15 cellular contexts compared by ENCODE assay signal in the genomic region with DNA sequence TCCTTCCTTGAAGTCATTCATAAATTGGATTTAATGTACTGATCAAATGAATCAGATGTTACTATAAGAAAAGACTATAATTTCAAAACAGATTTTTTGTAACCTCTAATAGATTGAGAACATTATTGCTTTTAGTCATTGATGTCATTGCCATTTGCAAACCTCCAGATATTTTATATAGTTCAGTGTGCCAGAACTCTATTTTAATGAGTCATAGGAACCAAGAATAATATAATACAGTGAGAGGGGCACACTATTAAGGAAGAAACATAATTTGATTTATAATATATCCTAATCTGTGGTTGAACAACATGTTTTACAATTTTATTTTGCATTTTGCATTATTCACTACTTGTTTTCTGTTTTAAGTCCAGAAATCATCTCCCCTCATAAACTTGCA.
DNase-seq lines count a peak whose midpoint lies in the region; ATAC-seq, FAIRE-seq and TF ChIP-seq lines count a peak whose summit lies in the region.
"Had no signal": no experiment of that assay in that cellular context is flagged by ENCODE, and none has a peak within 500 bp of the region (broad histone marks: within the 10 kb centered on the region; RNA-seq: fewer than 3 reads in every experiment).

No MANE protein-coding gene starts in this region.

- H3K9ac ChIP-seq in mammary epithelial cell (ENCODE audit: insufficient read depth, low read length) (no peak overlapping the region), kidney (ENCODE audit: low read length in 2 of 2) (no peak overlapping the region), skeletal muscle satellite cell (ENCODE audit: low read depth, low read length) (no peak overlapping the region)
- H3K9ac ChIP-seq: BLaER1 had no signal

- no peaks in the 10 kb centered on the region for H3K4me1 ChIP-seq in mammary epithelial cell (ENCODE audit: insufficient read depth, low read length)
- H3K4me1 ChIP-seq in kidney (ENCODE audit: control insufficient read depth in 1 of 2, insufficient read depth in 1 of 2, low read depth in 1 of 2, low read length in 2 of 2), result peaks cover 3 to 4% of the 10 kb centered on the region in 2 donors
- peaks cover 12% of the 10 kb centered on the region for H3K4me1 ChIP-seq in skeletal muscle satellite cell (ENCODE audit: control insufficient read depth, insufficient read depth, low read length)
- H3K4me1 ChIP-seq in left lung, result no peaks in the 10 kb centered on the region
- H3K4me1 ChIP-seq: BLaER1 had no signal

- no peak overlapping the region for H3K4me3 Mint-ChIP-seq in MCF 10A (ENCODE audit: unreplicated experiment)
- H3K4me3 Mint-ChIP-seq: CD4-positive, CD25-positive, alpha-beta regulatory T cell; H9 had no signal

- BruUV-seq in MCF 10A (replicated peaks; lab: Mats Ljungman, UMichigan) (no TSS peak), mammary epithelial cell (replicated peaks; lab: Mats Ljungman, UMichigan) (no TSS peak)

- intact Hi-C loops in MCF 10A (cut with micrococcal nuclease), result no loop called here
- intact Hi-C loops in mammary epithelial cell (cut with micrococcal nuclease), result no loop called here
- intact Hi-C loops in kidney (cut with DNase I), result no loop called here
- intact Hi-C loops in left lung (cut with DNase I), result no loop called here

- H3K9me3 ChIP-seq in mammary epithelial cell (replicated peaks; ENCODE audit: insufficient read depth, low read length) (no peaks in the 10 kb centered on the region), kidney (ENCODE audit: control insufficient read depth in 1 of 2, low read length in 2 of 2) (no peaks in the 10 kb centered on the region), skeletal muscle satellite cell (replicated peaks; ENCODE audit: low read length) (no peaks in the 10 kb centered on the region), left lung (no peaks in the 10 kb centered on the region)
- H3K9me3 ChIP-seq: BLaER1 had no signal

- H2AFZ ChIP-seq in mammary epithelial cell (ENCODE audit: low read depth, low read length), result no peak overlapping the region

- CTCF ChIA-PET in MCF 10A (lab: Yijun Ruan, JAX), result interaction anchor here (0.6 kb wide), 1 partner anchor 160 kb away, joined by 3 read pairs; no protein-coding TSS in a partner anchor
- CTCF ChIA-PET in mammary epithelial cell (lab: Charles Lee; ENCODE audit: low non-redundant PET), result no interaction called here

- H3K4me3 ChIP-seq in mammary epithelial cell (replicated peaks in 1 of 3; ENCODE audit: insufficient read depth in 1 of 3, low read depth in 2 of 3, low read length in 3 of 3) (no peak overlapping the region), kidney (ENCODE audit: low read length in 2 of 2) (no peak overlapping the region), skeletal muscle satellite cell (ENCODE audit: low read length) (no peak overlapping the region), left lung (no peak overlapping the region)
- H3K4me3 ChIP-seq: BLaER1 had no signal

- DNase-seq in MCF 10A (ENCODE audit: unreplicated experiment) (no peak), mammary epithelial cell (no peak), kidney (no peak), C1 segment of cervical spinal cord (lab: John Stamatoyannopoulos, UW) (no peak), left lung (no peak), SIG-M5 (lab: John Stamatoyannopoulos, UW) (no peak)
- DNase-seq: CD4-positive, CD25-positive, alpha-beta regulatory T cell; GF-D8; GOT3; H9 had no signal

- H3K4me1 Mint-ChIP-seq in MCF 10A (ENCODE audit: insufficient read depth, unreplicated experiment), result peaks cover 9% of the 10 kb centered on the region
- H3K4me1 Mint-ChIP-seq: CD4-positive, CD25-positive, alpha-beta regulatory T cell; H9 had no signal

- no peak overlapping the region for H3K4me2 ChIP-seq in mammary epithelial cell (ENCODE audit: insufficient read depth, low read depth, low read length)
- H3K4me2 ChIP-seq in skeletal muscle satellite cell (ENCODE audit: low read length), result peak overlapping the region; percentile 31
- H3K4me2 ChIP-seq: BLaER1 had no signal

- H3K27ac Mint-ChIP-seq in MCF 10A (ENCODE audit: low read depth, unreplicated experiment), result peak overlapping the region; percentile 39
- H3K27ac Mint-ChIP-seq: CD4-positive, CD25-positive, alpha-beta regulatory T cell; H9 had no signal

- peak; percentile 21 for FAIRE-seq in kidney (lab: Jason Lieb, UNC)
- FAIRE-seq: GM19239, HepG2 had no signal

- H3K27me3 ChIP-seq in mammary epithelial cell (ENCODE audit: insufficient read depth, low read length) (no peaks in the 10 kb centered on the region), skeletal muscle satellite cell (ENCODE audit: control insufficient read depth, insufficient read depth, low read length) (no peaks in the 10 kb centered on the region), left lung (no peaks in the 10 kb centered on the region)
- H3K27me3 ChIP-seq: BLaER1 had no signal

- H3K27me3 Mint-ChIP-seq in MCF 10A (ENCODE audit: insufficient read depth, unreplicated experiment), result no peaks in the 10 kb centered on the region
- H3K27me3 Mint-ChIP-seq: CD4-positive, CD25-positive, alpha-beta regulatory T cell had no signal

- H3K9me3 Mint-ChIP-seq in MCF 10A (ENCODE audit: unreplicated experiment), result no peaks in the 10 kb centered on the region

- dilution Hi-C loops in mammary epithelial cell (cut with HindIII; ENCODE audit: low sequenced_read_pairs), result no loop called here

- no peak overlapping the region for H3K27ac ChIP-seq in mammary epithelial cell (ENCODE audit: insufficient read depth, low read depth, low read length)
- no peak overlapping the region for H3K27ac ChIP-seq in kidney (ENCODE audit: low read depth in 2 of 2, low read length in 2 of 2)
- no peak overlapping the region for H3K27ac ChIP-seq in left lung
- H3K27ac ChIP-seq: 22Rv1, BLaER1 had no signal

- H4K20me1 ChIP-seq in mammary epithelial cell (ENCODE audit: insufficient read depth, low read length), result no peaks in the 10 kb centered on the region
- H4K20me1 ChIP-seq: BLaER1 had no signal

- TF ChIP-seq CTCF in MCF 10A (IDR thresholded peaks at IDR 0.05; ENCODE audit: unreplicated experiment) (no peak), mammary epithelial cell (conservative IDR thresholded peaks at IDR 0.05 in 1 of 2, IDR thresholded peaks at IDR 0.05 in 1 of 2; ENCODE audit: extremely low read depth in 1 of 2, insufficient read depth in 1 of 2, low read depth in 1 of 2, low read length in 2 of 2) (no peak), kidney (IDR thresholded peaks at IDR 0.05; ENCODE audit: borderline replicate concordance, extremely low read depth, insufficient read depth) (no peak), left lung (IDR thresholded peaks at IDR 0.05) (no peak)

- POLR2A ChIA-PET in MCF 10A (lab: Yijun Ruan, JAX), result no interaction called here

- ATAC-seq in left lung, result no peak
- ATAC-seq: HepG2 had no signal

- in situ Hi-C loops in mammary epithelial cell (cut with MboI; ENCODE audit: low sequenced_read_pairs in 2 of 2), result no loop called here

- H3K36me3 ChIP-seq in mammary epithelial cell (ENCODE audit: insufficient read depth, low read length), result no peaks in the 10 kb centered on the region
- no peaks in the 10 kb centered on the region for H3K36me3 ChIP-seq in kidney (ENCODE audit: control insufficient read depth in 1 of 2, insufficient read depth in 2 of 2, low read length in 2 of 2)
- no peaks in the 10 kb centered on the region for H3K36me3 ChIP-seq in skeletal muscle satellite cell (ENCODE audit: insufficient read depth, low read length)
- no peaks in the 10 kb centered on the region for H3K36me3 ChIP-seq in left lung
- H3K36me3 ChIP-seq: BLaER1 had no signal

- no peaks in the 10 kb centered on the region for H3K36me3 Mint-ChIP-seq in MCF 10A (ENCODE audit: insufficient read depth, unreplicated experiment)
- H3K36me3 Mint-ChIP-seq: CD4-positive, CD25-positive, alpha-beta regulatory T cell had no signal

- no peaks in the 10 kb centered on the region for H3K79me2 ChIP-seq in mammary epithelial cell (ENCODE audit: insufficient read depth, low read length)
